ENCODE assay signal across 31 cellular contexts in the genomic region with DNA sequence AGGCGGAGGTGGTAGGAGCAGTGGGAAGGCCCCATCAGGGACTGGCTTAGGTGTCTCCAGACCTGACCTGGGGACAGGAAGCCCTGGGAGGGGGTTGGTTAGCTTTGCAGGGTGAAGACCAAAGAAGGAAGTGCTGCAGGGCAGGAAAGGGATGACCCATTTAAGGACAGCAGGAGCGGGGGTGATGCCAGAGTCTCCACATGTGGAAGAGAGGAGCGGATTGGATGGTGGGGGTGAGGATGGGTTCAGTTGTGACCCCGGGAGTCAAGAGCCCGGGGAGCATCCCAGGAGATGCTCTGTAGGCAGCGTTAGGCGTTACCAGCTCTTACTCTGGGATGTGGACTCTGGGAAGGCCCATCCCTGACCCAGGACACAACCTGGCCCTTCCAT. TPM values are rescaled to one million over a fixed set of nuclear protein-coding genes. Genes with fewer than 3 reads are reported as not detected.
A peak's percentile ranks its signal among the peaks of the same experiment; 100 is the strongest.
DNase-seq lines count a peak whose midpoint lies in the region; TF ChIP-seq lines count a peak whose summit lies in the region.
"Had no signal": no experiment of that assay in that cellular context is flagged by ENCODE, and none has a peak within 500 bp of the region (broad histone marks: within the 10 kb centered on the region; RNA-seq: fewer than 3 reads in every experiment).

No MANE protein-coding gene starts in this region.

- H3K4me1 Mint-ChIP-seq in endothelial cell (ENCODE audit: unreplicated experiment), result peaks cover 17% of the 10 kb centered on the region
- H3K4me1 Mint-ChIP-seq: activated CD8-positive, alpha-beta memory T cell treated with anti-CD3 and anti-CD28 coated beads, Interleukin-2, amount 10 ng/mL, durations not matched to agents 7 days and 5 days; immature natural killer cell had no signal

- peaks cover 64% of the 10 kb centered on the region for H3K4me1 ChIP-seq in BLaER1
- H3K4me1 ChIP-seq in osteoblast (ENCODE audit: insufficient read depth, low read length), result peaks cover 18% of the 10 kb centered on the region

- no peak for TF ChIP-seq POLR2A in NB4 (IDR thresholded peaks at IDR 0.05; ENCODE audit: extremely low read depth, insufficient read length)

- peak overlapping the region; percentile 48 for H3K27ac Mint-ChIP-seq in endothelial cell (ENCODE audit: unreplicated experiment)
- H3K27ac Mint-ChIP-seq: activated CD8-positive, alpha-beta memory T cell treated with anti-CD3 and anti-CD28 coated beads, Interleukin-2, amount 10 ng/mL, durations not matched to agents 7 days and 5 days; activated naive CD4-positive, alpha-beta T cell treated with anti-CD3 and anti-CD28 coated beads for 36 hours; immature natural killer cell; WTC11 had no signal

- H3K4me2 ChIP-seq in BLaER1, result 0 out of 2 replicates have a peak overlapping the region, but pooled peaks have one; percentile 7
- no peak overlapping the region for H3K4me2 ChIP-seq in osteoblast (ENCODE audit: insufficient read depth, low read length)

- TF ChIP-seq CTCF in NB4 (IDR thresholded peaks at IDR 0.05; ENCODE audit: low read depth, low read length), result no peak
- no peak for TF ChIP-seq CTCF in endothelial cell (IDR thresholded peaks at IDR 0.05; ENCODE audit: unreplicated experiment)
- no peak for TF ChIP-seq CTCF in osteoblast (IDR thresholded peaks at IDR 0.05; ENCODE audit: extremely low read depth, low read depth, low read length)

- DNase-seq in NB4 (ENCODE audit: low read depth) (peak; percentile 32), endothelial cell (ENCODE audit: low spot score) (no peak), osteoblast (ENCODE audit: insufficient read length, low spot score, missing footprints) (peak; percentile 80), HCEC 1CT (no peak), NCI-H1436 treated with DMSO at 0.1 percent for 48 hours (lab: John Stamatoyannopoulos, UW) (no peak), pons (ENCODE audit: low spot score) (no peak), dermis blood vessel endothelial cell (no peak)
- DNase-seq: ACHN; activated CD4-positive, alpha-beta T cell treated with anti-CD3 and anti-CD28 coated beads, Interleukin-2, amount 50 U/mL, for 1 hour; activated CD8-positive, alpha-beta memory T cell treated with anti-CD3 and anti-CD28 coated beads, Interleukin-2, amount 10 ng/mL, durations not matched to agents 7 days and 5 days; activated naive CD4-positive, alpha-beta T cell treated with anti-CD3 and anti-CD28 coated beads for 36 hours; amniotic stem cell; central memory CD4-positive, alpha-beta T cell; COR-L47; H9; immature natural killer cell; Karpas-422; NCI-H1048; NCI-H187 treated with DMSO at 0.1 percent for 48 hours; NCI-H526; stimulated activated CD4-positive, alpha-beta T cell treated with anti-CD3 and anti-CD28 coated beads, Interleukin-1b, Interleukin-23, amount 100 ng/mL, for 48 hours; T-helper 9 cell had no signal

- no peak overlapping the region for H3K4me3 Mint-ChIP-seq in endothelial cell (ENCODE audit: unreplicated experiment)
- H3K4me3 Mint-ChIP-seq: activated CD8-positive, alpha-beta memory T cell treated with anti-CD3 and anti-CD28 coated beads, Interleukin-2, amount 10 ng/mL, durations not matched to agents 7 days and 5 days; activated naive CD4-positive, alpha-beta T cell treated with anti-CD3 and anti-CD28 coated beads for 36 hours; H9; immature natural killer cell; WTC11 had no signal

- peaks cover 23% of the 10 kb centered on the region for H3K27me3 Mint-ChIP-seq in endothelial cell (ENCODE audit: unreplicated experiment)
- H3K27me3 Mint-ChIP-seq: activated CD8-positive, alpha-beta memory T cell treated with anti-CD3 and anti-CD28 coated beads, Interleukin-2, amount 10 ng/mL, durations not matched to agents 7 days and 5 days had no signal

- H3K9me3 ChIP-seq in BLaER1 (no peaks in the 10 kb centered on the region), osteoblast (ENCODE audit: low read depth, low read length) (no peaks in the 10 kb centered on the region)

- no peak overlapping the region for H3K9ac ChIP-seq in BLaER1

- H4K20me1 ChIP-seq in BLaER1 (no peaks in the 10 kb centered on the region), osteoblast (ENCODE audit: insufficient read depth, low read length) (no peaks in the 10 kb centered on the region)

- H3K36me3 ChIP-seq in BLaER1, result no peaks in the 10 kb centered on the region
- H3K36me3 ChIP-seq in osteoblast (ENCODE audit: insufficient read depth, low read length), result no peaks in the 10 kb centered on the region

- H2AFZ ChIP-seq in osteoblast (ENCODE audit: low read length), result no peak overlapping the region

- H3K27ac ChIP-seq in BLaER1 (no peak overlapping the region), osteoblast (ENCODE audit: low read depth, low read length) (no peak overlapping the region)
- H3K27ac ChIP-seq: epithelial cell of prostate, RWPE1, skin epidermis had no signal

- H3K36me3 Mint-ChIP-seq in endothelial cell (ENCODE audit: low read depth, unreplicated experiment), result no peaks in the 10 kb centered on the region
- H3K36me3 Mint-ChIP-seq: activated CD8-positive, alpha-beta memory T cell treated with anti-CD3 and anti-CD28 coated beads, Interleukin-2, amount 10 ng/mL, durations not matched to agents 7 days and 5 days; immature natural killer cell; WTC11 had no signal

- no peaks in the 10 kb centered on the region for H3K9me3 Mint-ChIP-seq in endothelial cell (ENCODE audit: unreplicated experiment)
- H3K9me3 Mint-ChIP-seq: activated naive CD4-positive, alpha-beta T cell treated with anti-CD3 and anti-CD28 coated beads for 36 hours; H9; immature natural killer cell; nephron; WTC11 had no signal

- H3K27me3 ChIP-seq in BLaER1, result no peaks in the 10 kb centered on the region
- no peaks in the 10 kb centered on the region for H3K27me3 ChIP-seq in osteoblast (ENCODE audit: insufficient read depth, low read length)

- no peak overlapping the region for H3K4me3 ChIP-seq in BLaER1
- H3K4me3 ChIP-seq in NB4 (ENCODE audit: low read depth, low read length), result no peak overlapping the region
- H3K4me3 ChIP-seq in osteoblast (ENCODE audit: insufficient read depth, low read length), result no peak overlapping the region
- H3K4me3 ChIP-seq: skin epidermis had no signal

- no peaks in the 10 kb centered on the region for H3K79me2 ChIP-seq in osteoblast (ENCODE audit: insufficient read depth, low read length)

RNA-seq across cellular contexts. Expression of a gene that starts 3.1 kb away (rescaled TPM):
- total RNA-seq in endothelial cell (ENCODE audit: unreplicated experiment), result 0.36 TPM
- under 0.01 TPM in 2 replicates for total RNA-seq in osteoblast
- not detected in 2 replicates for total RNA-seq in dermis blood vessel endothelial cell
- total RNA-seq: mononuclear cell had no signal

RNA-seq across cellular contexts. Expression of a gene that starts 10.9 kb away (rescaled TPM):
- not detected for total RNA-seq in endothelial cell (ENCODE audit: unreplicated experiment)
- not detected in 2 replicates for total RNA-seq in osteoblast
- not detected in 2 replicates for total RNA-seq in dermis blood vessel endothelial cell
- total RNA-seq: activated CD8-positive, alpha-beta memory T cell treated with anti-CD3 and anti-CD28 coated beads, Interleukin-2, amount 10 ng/mL, durations not matched to agents 7 days and 5 days; activated naive CD4-positive, alpha-beta T cell treated with anti-CD3 and anti-CD28 coated beads for 36 hours; fibroblast of villous mesenchyme; H9; mononuclear cell; posterior vena cava; WTC11 had no signal

Comparison
In these comparisons a context has a peak if more than half of its experiments do, and no peak if none do; other contexts are left out.
1. DNase-seq: peak in NB4 (single experiment) and osteoblast (single experiment); none in endothelial cell (single experiment), HCEC 1CT (single experiment), NCI-H1436 treated with DMSO at 0.1 percent for 48 hours (single experiment), pons (single experiment) and dermis blood vessel endothelial cell (single experiment).